18 cellular contexts compared by ENCODE assay signal in genomic region chr9:118366228-118366627, GRCh38.
DNase-seq lines count a peak whose midpoint lies in the region; ATAC-seq and TF ChIP-seq lines count a peak whose summit lies in the region.
"Had no signal": no experiment of that assay in that cellular context is flagged by ENCODE, and none has a peak within 500 bp of the region (broad histone marks: within the 10 kb centered on the region; RNA-seq: fewer than 3 reads in every experiment).

No MANE protein-coding gene starts in this region.

- H3K23ac ChIP-seq in mesendoderm (ENCODE audit: low read length) = no peak overlapping the region

- H3K56ac ChIP-seq in mesendoderm (ENCODE audit: low read length) = no peak overlapping the region

- H3K4me1 Mint-ChIP-seq in MCF 10A (ENCODE audit: insufficient read depth, unreplicated experiment) = peaks cover 12% of the 10 kb centered on the region
- peaks cover 19% of the 10 kb centered on the region for H3K4me1 Mint-ChIP-seq in WTC11
- H3K4me1 Mint-ChIP-seq: CD14-positive monocyte had no signal

- H3K4me3 Mint-ChIP-seq in MCF 10A (ENCODE audit: unreplicated experiment) (no peak overlapping the region), WTC11 (no peak overlapping the region)
- H3K4me3 Mint-ChIP-seq: CD14-positive monocyte; CD8-positive, alpha-beta T cell had no signal

- H3K9ac ChIP-seq in mesendoderm (ENCODE audit: low read length) = no peak overlapping the region
- H3K9ac ChIP-seq: GM23248 had no signal

- H3K27ac ChIP-seq in breast epithelium (no peak overlapping the region), mesendoderm (ENCODE audit: low read depth, low read length) (no peak overlapping the region), vagina (no peak overlapping the region)
- H3K27ac ChIP-seq: A549, GM23248, HL-60 had no signal

- H3K9me3 Mint-ChIP-seq in MCF 10A (ENCODE audit: unreplicated experiment) (no peaks in the 10 kb centered on the region), WTC11 (no peaks in the 10 kb centered on the region)

- H3K36me3 Mint-ChIP-seq in MCF 10A (ENCODE audit: insufficient read depth, unreplicated experiment) = no peaks in the 10 kb centered on the region
- no peaks in the 10 kb centered on the region for H3K36me3 Mint-ChIP-seq in WTC11
- H3K36me3 Mint-ChIP-seq: CD14-positive monocyte; CD8-positive, alpha-beta T cell had no signal

- H3K4me2 ChIP-seq in mesendoderm (ENCODE audit: low read length) = no peak overlapping the region
- H3K4me2 ChIP-seq: A549 had no signal

- no peak overlapping the region for H3K18ac ChIP-seq in mesendoderm (ENCODE audit: low read length)

- no peak overlapping the region for H2BK15ac ChIP-seq in mesendoderm (replicated peaks; ENCODE audit: low read depth)

- intact Hi-C loops in MCF 10A (cut with micrococcal nuclease) = loop anchor here (1.0 kb wide), 1 partner anchor 196 kb away; no protein-coding TSS in a partner anchor
- intact Hi-C loops in breast epithelium (cut with DNase I; ENCODE audit: low total_unique reads) = no loop called here
- intact Hi-C loops in vagina (cut with DNase I) = no loop called here

- TF ChIP-seq POLR2A in breast epithelium (IDR thresholded peaks at IDR 0.05) (no peak), vagina (IDR thresholded peaks at IDR 0.05) (no peak)

- WGBS in mesendoderm (ENCODE audit: extremely low coverage, insufficient coverage, low lambda C conversion rate) = no CpG with 5 or more reads among the region's 2 CpGs

- H3K4me1 ChIP-seq in breast epithelium (no peaks in the 10 kb centered on the region), mesendoderm (ENCODE audit: control insufficient read depth, low read depth, low read length) (no peaks in the 10 kb centered on the region), vagina (no peaks in the 10 kb centered on the region)

- peaks cover 8% of the 10 kb centered on the region in 2 donors for H3K9me3 ChIP-seq in breast epithelium
- H3K9me3 ChIP-seq in vagina = no peaks in the 10 kb centered on the region
- H3K9me3 ChIP-seq: A549 had no signal

- CTCF ChIA-PET in MCF 10A (lab: Yijun Ruan, JAX) = interaction anchor here (1.7 kb wide), 1 partner anchor 196 kb away, joined by 6 read pairs; no protein-coding TSS in a partner anchor
- CTCF ChIA-PET in WTC11 (lab: Charles Lee) = no interaction called here

- peak; percentile 43 for ATAC-seq in WTC11
- ATAC-seq: A549; CD8-positive, alpha-beta T cell had no signal

- TF ChIP-seq CTCF in MCF 10A (IDR thresholded peaks at IDR 0.05; ENCODE audit: unreplicated experiment) = no peak
- TF ChIP-seq CTCF in breast epithelium (IDR thresholded peaks at IDR 0.05) = no peak
- TF ChIP-seq CTCF in WTC11 (IDR thresholded peaks at IDR 0.05) = no peak
- no peak for TF ChIP-seq CTCF in vagina (IDR thresholded peaks at IDR 0.05)

- BruUV-seq in MCF 10A (replicated peaks; lab: Mats Ljungman, UMichigan) = no TSS peak

- H4K5ac ChIP-seq in mesendoderm (ENCODE audit: low read length) = no peak overlapping the region

- DNase-seq in MCF 10A (ENCODE audit: unreplicated experiment) (peak; percentile 16), breast epithelium (ENCODE audit: low spot score in 2 of 2) (no peak), NCI-H69 (lab: John Stamatoyannopoulos, UW) (peak; percentile 17), WTC11 (ENCODE audit: low spot score) (no peak), mesendoderm (peak; percentile 4), NCI-H1694 (lab: John Stamatoyannopoulos, UW) (no peak), vagina (ENCODE audit: extremely low spot score in 2 of 2) (no peak), Ammon's horn (ENCODE audit: low spot score) (no peak)
- DNase-seq: CD8-positive, alpha-beta T cell; COR-L47; DMS153; DMS79 treated with DMSO at 0.1 percent for 48 hours; EL; GM23248; H7 had no signal

- no peaks in the 10 kb centered on the region for H3K79me1 ChIP-seq in mesendoderm (ENCODE audit: low read length)

- H3K4me3 ChIP-seq in breast epithelium (no peak overlapping the region), mesendoderm (ENCODE audit: low read length) (no peak overlapping the region), vagina (no peak overlapping the region)
- H3K4me3 ChIP-seq: A549, GM23248 had no signal

- H2BK5ac ChIP-seq in mesendoderm (ENCODE audit: low read length) = no peak overlapping the region

- no peaks in the 10 kb centered on the region for H3K27me3 ChIP-seq in breast epithelium
- H3K27me3 ChIP-seq in mesendoderm (ENCODE audit: insufficient read depth, low read length, poor library complexity) = no peaks in the 10 kb centered on the region
- no peaks in the 10 kb centered on the region for H3K27me3 ChIP-seq in vagina

- no peak overlapping the region for H3K4ac ChIP-seq in mesendoderm (ENCODE audit: low read depth, low read length)

- POLR2A ChIA-PET in MCF 10A (lab: Yijun Ruan, JAX) (no interaction called here), WTC11 (lab: Charles Lee) (no interaction called here)

- no peaks in the 10 kb centered on the region for H3K27me3 Mint-ChIP-seq in MCF 10A (ENCODE audit: insufficient read depth, unreplicated experiment)
- H3K27me3 Mint-ChIP-seq in WTC11 (ENCODE audit: low read depth) = no peaks in the 10 kb centered on the region

- no peaks in the 10 kb centered on the region for H3K79me2 ChIP-seq in mesendoderm (ENCODE audit: control insufficient read depth, insufficient read depth, low read length)

- H3K36me3 ChIP-seq in breast epithelium (no peaks in the 10 kb centered on the region), mesendoderm (ENCODE audit: control insufficient read depth, insufficient read depth, low read length) (no peaks in the 10 kb centered on the region), vagina (no peaks in the 10 kb centered on the region)

- no peak overlapping the region for H2BK120ac ChIP-seq in mesendoderm (ENCODE audit: low read depth, low read length)

- no peak overlapping the region for H4K8ac ChIP-seq in mesendoderm (ENCODE audit: low read depth, low read length)

- H3K27ac Mint-ChIP-seq in MCF 10A (ENCODE audit: low read depth, unreplicated experiment) (no peak overlapping the region), WTC11 (no peak overlapping the region)
- H3K27ac Mint-ChIP-seq: CD14-positive monocyte; CD8-positive, alpha-beta T cell had no signal

- no peak overlapping the region for H2AK5ac ChIP-seq in mesendoderm (ENCODE audit: low read length)

TF ChIP-seq in WTC11, 78 proteins besides CTCF, POLR2A, EP300 and RAD21:
- TF ChIP-seq ETV6 (CRISPR knock-in tag; IDR thresholded peaks at IDR 0.05) (no peak), ATF3 (CRISPR knock-in tag; conservative IDR thresholded peaks at IDR 0.05) (no peak), ZNF281 (CRISPR knock-in tag; IDR thresholded peaks at IDR 0.05) (no peak), JUN (CRISPR knock-in tag; IDR thresholded peaks at IDR 0.05) (no peak), ZNF512 (CRISPR knock-in tag; IDR thresholded peaks at IDR 0.05; ENCODE audit: borderline replicate concordance) (no peak), ZNF232 (CRISPR knock-in tag; IDR thresholded peaks at IDR 0.05) (no peak), ZBTB21 (CRISPR knock-in tag; IDR thresholded peaks at IDR 0.05; ENCODE audit: borderline replicate concordance) (no peak), JAZF1 (CRISPR knock-in tag; IDR thresholded peaks at IDR 0.05) (no peak)
TF ChIP-seq in WTC11: peak in this region for 0.

Comparison
In these comparisons a context has a peak if more than half of its experiments do, and no peak if none do; other contexts are left out.
1. DNase-seq: peak in MCF 10A (single experiment), NCI-H69 (single experiment) and mesendoderm (single experiment); none in breast epithelium (0 of 2), WTC11 (single experiment), NCI-H1694 (single experiment), vagina (0 of 2) and Ammon's horn (single experiment).